7 cellular contexts compared by ENCODE assay signal in the genomic region with DNA sequence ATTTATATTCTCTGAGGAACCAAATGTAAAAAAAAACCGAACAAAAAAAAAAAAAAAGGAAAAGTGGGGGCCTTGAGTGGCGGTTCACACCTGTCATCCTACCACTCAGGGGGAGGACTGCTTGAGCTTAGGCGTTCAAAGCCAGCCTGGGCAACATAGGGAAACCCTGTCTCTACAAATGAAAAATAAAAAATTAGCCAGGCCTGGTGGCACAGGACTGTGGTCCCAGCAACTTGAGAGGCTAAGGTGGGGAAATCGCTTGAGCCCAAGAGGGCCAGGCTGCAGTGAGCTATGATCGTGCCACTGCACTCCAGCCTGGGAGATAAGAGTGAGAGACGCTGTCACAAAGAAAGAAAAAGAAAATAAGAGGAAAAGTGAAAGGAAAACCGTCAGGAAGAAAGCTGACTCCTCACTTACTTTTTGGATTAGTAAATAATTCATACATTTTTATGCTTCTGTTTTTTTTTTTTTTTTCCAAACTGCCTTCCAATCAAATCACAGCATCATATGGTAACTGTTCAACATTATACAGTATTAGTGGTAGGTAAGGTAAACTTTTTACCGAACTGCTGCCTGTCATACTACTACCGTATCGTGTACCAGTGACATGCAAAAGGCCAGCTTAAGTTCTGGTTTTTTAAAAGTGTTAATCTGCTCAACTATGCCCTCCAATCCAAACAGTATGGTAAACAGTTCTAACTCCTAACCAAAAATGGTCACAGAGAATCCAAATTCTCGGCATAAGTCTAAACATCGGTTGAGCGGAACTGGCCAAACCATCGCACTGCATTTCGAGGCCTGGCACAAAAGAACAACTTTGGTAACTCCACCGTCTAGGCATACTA. TPM values are rescaled to one million over a fixed set of nuclear protein-coding genes. Genes with fewer than 3 reads are reported as not detected.
A peak's percentile ranks its signal among the peaks of the same experiment; 100 is the strongest.
DNase-seq lines count a peak whose midpoint lies in the region; ATAC-seq and TF ChIP-seq lines count a peak whose summit lies in the region.

No MANE protein-coding gene starts in this region.

- H3K36me3 ChIP-seq in right atrium auricular region (peaks cover 26% of the 10 kb centered on the region), gastrocnemius medialis (peaks cover 0 to 32% of the 10 kb centered on the region in 2 donors)

- ATAC-seq in GM21737 (IDR thresholded peaks at IDR 0.05; ENCODE audit: unreplicated experiment) (peak; percentile 27), gastrocnemius medialis (peak in 1 of 2 donors; percentile 26)
- peak; percentile 36 to 54 for ATAC-seq in activated naive CD4-positive, alpha-beta T cell treated with anti-CD3 and anti-CD28 coated beads, Interleukin-2, amount 50 U/mL, for 72 hours

- in situ Hi-C loops in GM13976 (cut with MboI; ENCODE audit: low sequenced_read_pairs, unreplicated experiment) (loop anchor here (25.0 kb wide), 1 partner anchor 632 kb away; no protein-coding TSS in a partner anchor), gastrocnemius medialis (cut with MboI; ENCODE audit: low sequenced_read_pairs in 4 of 4) (no loop called here)

- DNase-seq in GM13976 (ENCODE audit: low spot score) (peak; percentile 45), KG1 (lab: John Stamatoyannopoulos, UW) (peak; percentile 43), right atrium auricular region (ENCODE audit: low spot score) (no peak), gastrocnemius medialis (no peak), NK-92 (lab: John Stamatoyannopoulos, UW; ENCODE audit: unreplicated experiment) (no peak)
- no peak for DNase-seq in activated naive CD4-positive, alpha-beta T cell treated with anti-CD3 and anti-CD28 coated beads, Interleukin-2, amount 50 U/mL, for 72 hours (ENCODE audit: low spot score in 2 of 2)

- no peaks in the 10 kb centered on the region for H3K9me3 Mint-ChIP-seq in activated naive CD4-positive, alpha-beta T cell treated with anti-CD3 and anti-CD28 coated beads, Interleukin-2, amount 50 U/mL, for 72 hours

- H3K27ac ChIP-seq in right atrium auricular region = peak overlapping the region; percentile 95 to 98
- H3K27ac ChIP-seq in gastrocnemius medialis = peak overlapping the region; percentile 89 to 99 (median 94)

- intact Hi-C loops in gastrocnemius medialis (cut with DNase I; ENCODE audit: low total_unique reads) = loop anchor here (2.0 to 10.0 kb wide), 3 partner anchors 176 to 694 kb away; a partner anchor contains a TSS

- peaks cover 21 to 35% of the 10 kb centered on the region in 2 donors for H3K36me3 Mint-ChIP-seq in activated naive CD4-positive, alpha-beta T cell treated with anti-CD3 and anti-CD28 coated beads, Interleukin-2, amount 50 U/mL, for 72 hours

- H3K9me3 ChIP-seq in right atrium auricular region = no peaks in the 10 kb centered on the region
- no peaks in the 10 kb centered on the region for H3K9me3 ChIP-seq in gastrocnemius medialis

- H3K27me3 ChIP-seq in right atrium auricular region = no peaks in the 10 kb centered on the region
- no peaks in the 10 kb centered on the region for H3K27me3 ChIP-seq in gastrocnemius medialis

- H3K4me3 ChIP-seq in right atrium auricular region (peak overlapping the region; percentile 84 to 87), gastrocnemius medialis (peak overlapping the region; percentile 78 to 98 (median 88))

- no peak for TF ChIP-seq CTCF in GM13976 (IDR thresholded peaks at IDR 0.05; ENCODE audit: borderline replicate concordance, control extremely low read depth, extremely low read depth, insufficient read depth, missing control alignments)
- TF ChIP-seq CTCF in right atrium auricular region (IDR thresholded peaks at IDR 0.05) = no peak
- TF ChIP-seq CTCF in gastrocnemius medialis (IDR thresholded peaks at IDR 0.05 in 4 of 5, conservative IDR thresholded peaks at IDR 0.05 in 1 of 5) = no peak

- no peak for TF ChIP-seq POLR2A in gastrocnemius medialis (IDR thresholded peaks at IDR 0.05)

- H3K4me1 ChIP-seq in right atrium auricular region (peaks cover 0 to 18% of the 10 kb centered on the region in 2 donors), gastrocnemius medialis (peaks cover 16 to 17% of the 10 kb centered on the region in 2 donors)

- H3K27ac Mint-ChIP-seq in activated naive CD4-positive, alpha-beta T cell treated with anti-CD3 and anti-CD28 coated beads, Interleukin-2, amount 50 U/mL, for 72 hours = peak overlapping the region; percentile 98 to 99

RNA-seq across cellular contexts. Expression of a gene that starts 1.2 kb away (rescaled TPM):
- total RNA-seq in activated naive CD4-positive, alpha-beta T cell treated with anti-CD3 and anti-CD28 coated beads, Interleukin-2, amount 50 U/mL, for 72 hours = 10 to 100 TPM; 62.0 to 85.5 TPM
- total RNA-seq in right atrium auricular region (10 to 100 TPM; 23.8 to 41.9 TPM), gastrocnemius medialis (10 to 100 TPM; 25.4 to 37.0 (median 32.4) TPM)

RNA-seq across cellular contexts. Expression of a gene that starts 41.9 kb away (rescaled TPM):
- 10 to 100 TPM; 24.5 to 34.0 TPM for total RNA-seq in activated naive CD4-positive, alpha-beta T cell treated with anti-CD3 and anti-CD28 coated beads, Interleukin-2, amount 50 U/mL, for 72 hours
- 10 to 100 TPM; 17.4 to 20.0 TPM for total RNA-seq in right atrium auricular region
- 10 to 100 TPM; 10.5 to 20.9 (median 14.0) TPM for total RNA-seq in gastrocnemius medialis

Comparison
In these comparisons a context has a peak if more than half of its experiments do, and no peak if none do; other contexts are left out.
1. DNase-seq: peak in GM13976 (single experiment) and KG1 (single experiment); none in activated naive CD4-positive, alpha-beta T cell treated with anti-CD3 and anti-CD28 coated beads, Interleukin-2, amount 50 U/mL, for 72 hours (0 of 2), right atrium auricular region (single experiment), gastrocnemius medialis (0 of 2) and NK-92 (single experiment).